ENCODE assay signal across 1 cellular context in the genomic region with DNA sequence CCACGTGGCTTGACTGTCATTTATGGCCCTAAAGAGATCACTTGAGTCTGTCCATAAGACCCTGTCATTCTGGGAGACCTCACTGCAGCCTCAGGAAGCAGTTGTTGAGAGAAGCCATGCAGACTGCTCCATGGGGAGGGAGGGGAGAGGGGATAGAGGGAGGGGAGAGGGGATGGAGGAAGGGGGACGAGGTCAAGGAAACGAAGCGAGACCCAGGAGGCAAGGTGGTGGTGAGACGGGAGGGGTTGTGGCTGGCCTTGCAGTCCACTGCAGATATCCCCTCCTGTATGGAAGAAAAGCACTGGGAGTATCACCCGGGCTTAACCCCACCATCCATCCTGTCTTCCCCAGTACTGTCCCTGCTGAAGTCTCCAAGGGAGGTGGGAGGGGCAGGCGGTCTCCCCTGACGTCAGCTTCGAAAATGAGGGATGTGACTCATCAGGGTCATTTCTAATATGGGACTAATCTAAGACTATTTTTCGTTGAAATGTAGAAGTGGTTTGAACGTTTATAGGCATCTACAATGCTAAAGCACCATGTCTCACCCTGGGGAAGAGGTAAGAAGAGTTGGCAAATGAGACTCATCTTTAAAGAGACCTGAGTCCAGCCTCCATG.
TF ChIP-seq lines count a peak whose summit lies in the region.

No MANE protein-coding gene starts in this region.

TF ChIP-seq in IMR-90, 13 proteins besides CTCF, POLR2A, EP300 and RAD21:
- TF ChIP-seq, protein P1, sequence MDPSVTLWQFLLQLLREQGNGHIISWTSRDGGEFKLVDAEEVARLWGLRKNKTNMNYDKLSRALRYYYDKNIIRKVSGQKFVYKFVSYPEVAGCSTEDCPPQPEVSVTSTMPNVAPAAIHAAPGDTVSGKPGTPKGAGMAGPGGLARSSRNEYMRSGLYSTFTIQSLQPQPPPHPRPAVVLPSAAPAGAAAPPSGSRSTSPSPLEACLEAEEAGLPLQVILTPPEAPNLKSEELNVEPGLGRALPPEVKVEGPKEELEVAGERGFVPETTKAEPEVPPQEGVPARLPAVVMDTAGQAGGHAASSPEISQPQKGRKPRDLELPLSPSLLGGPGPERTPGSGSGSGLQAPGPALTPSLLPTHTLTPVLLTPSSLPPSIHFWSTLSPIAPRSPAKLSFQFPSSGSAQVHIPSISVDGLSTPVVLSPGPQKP (IDR thresholded peaks at IDR 0.05; ENCODE audit: borderline replicate concordance, low read depth, low read length), result no peak
- TF ChIP-seq CHD1 (IDR thresholded peaks at IDR 0.05; ENCODE audit: low read depth, low read length), result no peak
- TF ChIP-seq SMC3 (IDR thresholded peaks at IDR 0.05; ENCODE audit: low read depth, low read length), result no peak
TF ChIP-seq in IMR-90: peak in this region for 0.
